ENCODE assay signal across 8 cellular contexts in genomic region chr16:21503574-21503920, GRCh38.
DNase-seq lines count a peak whose midpoint lies in the region; ATAC-seq, FAIRE-seq and TF ChIP-seq lines count a peak whose summit lies in the region.
"Not testable (repeated sequence)": the region's sequence is repeated elsewhere in the genome, so short reads cannot be mapped to it uniquely, and the experiment has no call there.

No MANE protein-coding gene starts in this region.

- H3K4me1 ChIP-seq in CD8-positive, alpha-beta T cell (ENCODE audit: insufficient read depth, low read length), result peaks cover 27% of the 10 kb centered on the region
- H3K4me1 ChIP-seq in KMS-11 (ENCODE audit: low read depth, poor library complexity, severe bottlenecking) (peaks cover 22% of the 10 kb centered on the region), HepG2 (ENCODE audit: insufficient read depth, low read length) (peaks cover 60% of the 10 kb centered on the region)
- H3K4me1 ChIP-seq in osteoblast (ENCODE audit: insufficient read depth, low read length), result not testable (repeated sequence)

- TF ChIP-seq CTCF in CD8-positive, alpha-beta T cell (IDR thresholded peaks at IDR 0.05); KMS-11 (conservative IDR thresholded peaks at IDR 0.05; ENCODE audit: low read depth, low read length); VCaP (conservative IDR thresholded peaks at IDR 0.05); chondrocyte (IDR thresholded peaks at IDR 0.05); HepG2 (CRISPR knock-in tag; IDR thresholded peaks at IDR 0.05); osteoblast (IDR thresholded peaks at IDR 0.05; ENCODE audit: extremely low read depth, low read depth, low read length): not testable (repeated sequence)

- not testable (repeated sequence) for H3K4me3 ChIP-seq in CD8-positive, alpha-beta T cell (ENCODE audit: low read depth, low read length); KMS-11 (IDR thresholded peaks at IDR 0.05; ENCODE audit: insufficient read depth, low read depth, low read length); HepG2 (replicated peaks in 1 of 3; ENCODE audit: insufficient read depth in 1 of 3, low read depth in 2 of 3, low read length in 3 of 3); osteoblast (ENCODE audit: insufficient read depth, low read length)

- H3K27me3 ChIP-seq in CD8-positive, alpha-beta T cell (ENCODE audit: insufficient read depth, low read length); KMS-11 (ENCODE audit: insufficient read depth, low read depth); HepG2 (ENCODE audit: control insufficient read depth in 1 of 2, insufficient read depth in 2 of 2, low read length in 2 of 2); osteoblast (ENCODE audit: insufficient read depth, low read length): not testable (repeated sequence)

- CTCF ChIA-PET in CD8-positive, alpha-beta T cell (lab: Charles Lee); HepG2 (lab: Yijun Ruan, JAX; ENCODE audit: low intra/inter-chr PET ratio, low total read pairs): not testable (repeated sequence)

- not testable (repeated sequence) for TF ChIP-seq RAD21 in HepG2 (CRISPR knock-in tag; IDR thresholded peaks at IDR 0.05)

- H3K36me3 Mint-ChIP-seq in CD8-positive, alpha-beta T cell; chondrocyte (ENCODE audit: low read depth): not testable (repeated sequence)
- H3K36me3 Mint-ChIP-seq in activated T-helper 2 cell treated with anti-CD3 and anti-CD28 coated beads, Interferon-gamma antibody, Interleukin-2, Interleukin-4, amounts not matched to agents 10 μg/mL and 5 μg/mL and 100 μg/mL, durations not matched to agents 14 hours and 24 hours and 36 hours (ENCODE audit: low read depth), result peaks cover 36% of the 10 kb centered on the region

- not testable (repeated sequence) for H3K9me3 ChIP-seq in CD8-positive, alpha-beta T cell (ENCODE audit: low read length); HepG2 (ENCODE audit: low read length); osteoblast (ENCODE audit: low read depth, low read length)

- intact Hi-C loops in CD8-positive, alpha-beta T cell (cut with DNase I, micrococcal nuclease); activated T-helper 2 cell treated with anti-CD3 and anti-CD28 coated beads, Interferon-gamma antibody, Interleukin-2, Interleukin-4, amounts not matched to agents 10 μg/mL and 5 μg/mL and 100 μg/mL, durations not matched to agents 14 hours and 24 hours and 36 hours (cut with micrococcal nuclease); HepG2 (cut with micrococcal nuclease; ENCODE audit: unreplicated experiment): not testable (repeated sequence)

- not testable (repeated sequence) for H3K27me3 Mint-ChIP-seq in CD8-positive, alpha-beta T cell (ENCODE audit: low read depth); activated T-helper 2 cell treated with anti-CD3 and anti-CD28 coated beads, Interferon-gamma antibody, Interleukin-2, Interleukin-4, amounts not matched to agents 10 μg/mL and 5 μg/mL and 100 μg/mL, durations not matched to agents 14 hours and 24 hours and 36 hours (ENCODE audit: low read depth); chondrocyte (ENCODE audit: low read depth)

- peak overlapping the region; percentile 66 for H3K27ac Mint-ChIP-seq in CD8-positive, alpha-beta T cell
- peak overlapping the region; percentile 75 for H3K27ac Mint-ChIP-seq in activated T-helper 2 cell treated with anti-CD3 and anti-CD28 coated beads, Interferon-gamma antibody, Interleukin-2, Interleukin-4, amounts not matched to agents 10 μg/mL and 5 μg/mL and 100 μg/mL, durations not matched to agents 14 hours and 24 hours and 36 hours
- peak overlapping the region; percentile 54 for H3K27ac Mint-ChIP-seq in chondrocyte (ENCODE audit: unreplicated experiment)

- BruUV-seq in HepG2 (replicated peaks; lab: Mats Ljungman, UMichigan), result not testable (repeated sequence)

- peak in 1 of 7 experiments; percentile 48 for DNase-seq in CD8-positive, alpha-beta T cell
- DNase-seq in activated T-helper 2 cell treated with anti-CD3 and anti-CD28 coated beads, Interferon-gamma antibody, Interleukin-2, Interleukin-4, amounts not matched to agents 10 μg/mL and 5 μg/mL and 100 μg/mL, durations not matched to agents 14 hours and 24 hours and 36 hours (ENCODE audit: low spot score); chondrocyte (ENCODE audit: low spot score); HepG2 (ENCODE audit: low spot score): not testable (repeated sequence)
- DNase-seq in osteoblast (ENCODE audit: insufficient read length, low spot score, missing footprints) (peak; percentile 8), superior temporal gyrus (ENCODE audit: extremely low spot score) (peak; percentile 8)

- in situ Hi-C loops in HepG2 (cut with HindIII; ENCODE audit: extremely low pct_ligation_motif_present, low pct_unique_long_range_greater_than_20kb), result not testable (repeated sequence)

- WGBS in HepG2 (ENCODE audit: low lambda C conversion rate), result 95% methylated on average over 6 of the region's 6 CpGs

- H3K4me1 Mint-ChIP-seq in CD8-positive, alpha-beta T cell (ENCODE audit: low read depth), result peaks cover 28% of the 10 kb centered on the region
- H3K4me1 Mint-ChIP-seq in activated T-helper 2 cell treated with anti-CD3 and anti-CD28 coated beads, Interferon-gamma antibody, Interleukin-2, Interleukin-4, amounts not matched to agents 10 μg/mL and 5 μg/mL and 100 μg/mL, durations not matched to agents 14 hours and 24 hours and 36 hours (ENCODE audit: low read depth), result peaks cover 26% of the 10 kb centered on the region
- H3K4me1 Mint-ChIP-seq in chondrocyte (ENCODE audit: low read depth), result peaks cover 21% of the 10 kb centered on the region

- FAIRE-seq in HepG2 (lab: Jason Lieb, UNC), result not testable (repeated sequence)

- not testable (repeated sequence) for H3K9ac ChIP-seq in KMS-11; HepG2 (ENCODE audit: insufficient read depth, low read depth, low read length)

- POLR2A ChIA-PET in CD8-positive, alpha-beta T cell (lab: Charles Lee), result interaction anchor here (1.4 kb wide), 1 partner anchor 345 kb away, joined by 3 read pairs; the partner anchor contains the start of gene LDAF1
- POLR2A ChIA-PET in HepG2 (lab: Yijun Ruan, JAX), result interaction anchor here (0.7 kb wide), 1 partner anchor 134 kb away, joined by 3 read pairs; no protein-coding TSS in a partner anchor

- H3K27ac ChIP-seq in CD8-positive, alpha-beta T cell (ENCODE audit: low read depth, low read length); KMS-11; HepG2 (ENCODE audit: extremely low read length, insufficient read depth, low read length); osteoblast (ENCODE audit: low read depth, low read length): not testable (repeated sequence)
- H3K27ac ChIP-seq in VCaP, result peak overlapping the region; percentile 58

- not testable (repeated sequence) for H2AFZ ChIP-seq in KMS-11 (ENCODE audit: low read depth); HepG2 (ENCODE audit: low read length); osteoblast (ENCODE audit: low read length)

- not testable (repeated sequence) for TF ChIP-seq POLR2A in HepG2 (IDR thresholded peaks at IDR 0.05; ENCODE audit: insufficient read depth in 1 of 2, low read depth in 2 of 2, low read length in 2 of 2)

- TF ChIP-seq EP300 in HepG2 (IDR thresholded peaks at IDR 0.05; ENCODE audit: low read depth in 2 of 2, low read length in 2 of 2); HepG2 (CRISPR knock-in tag; IDR thresholded peaks at IDR 0.05; ENCODE audit: borderline replicate concordance): not testable (repeated sequence)

- peak overlapping the region; percentile 92 for H3K4me3 Mint-ChIP-seq in CD8-positive, alpha-beta T cell
- H3K4me3 Mint-ChIP-seq in activated T-helper 2 cell treated with anti-CD3 and anti-CD28 coated beads, Interferon-gamma antibody, Interleukin-2, Interleukin-4, amounts not matched to agents 10 μg/mL and 5 μg/mL and 100 μg/mL, durations not matched to agents 14 hours and 24 hours and 36 hours (ENCODE audit: low read depth), result peak overlapping the region; percentile 26
- not testable (repeated sequence) for H3K4me3 Mint-ChIP-seq in chondrocyte (ENCODE audit: unreplicated experiment)

- H3K4me2 ChIP-seq in KMS-11, result 0 out of 2 replicates have a peak overlapping the region, but pooled peaks have one; percentile 82
- not testable (repeated sequence) for H3K4me2 ChIP-seq in HepG2 (ENCODE audit: low read depth, low read length); osteoblast (ENCODE audit: insufficient read depth, low read length)

- H4K20me1 ChIP-seq in KMS-11 (ENCODE audit: insufficient read depth) (peaks cover 19% of the 10 kb centered on the region), HepG2 (ENCODE audit: insufficient read depth, low read length) (peaks cover 39% of the 10 kb centered on the region)
- H4K20me1 ChIP-seq in osteoblast (ENCODE audit: insufficient read depth, low read length), result not testable (repeated sequence)

- peaks cover 57% of the 10 kb centered on the region for H3K79me2 ChIP-seq in KMS-11 (ENCODE audit: insufficient read depth, low read depth)
- peaks cover 66% of the 10 kb centered on the region for H3K79me2 ChIP-seq in HepG2 (ENCODE audit: insufficient read depth, low read length)
- peaks cover 53% of the 10 kb centered on the region for H3K79me2 ChIP-seq in osteoblast (ENCODE audit: insufficient read depth, low read length)

- not testable (repeated sequence) for H3K36me3 ChIP-seq in CD8-positive, alpha-beta T cell (ENCODE audit: insufficient read depth, low read length); KMS-11 (ENCODE audit: insufficient read depth); osteoblast (ENCODE audit: insufficient read depth, low read length)
- peaks cover 11 to 21% of the 10 kb centered on the region in 2 experiments; a peak in 4 of 5 replicates for H3K36me3 ChIP-seq in HepG2 (replicated peaks in 1 of 2; ENCODE audit: control insufficient read depth in 1 of 2, insufficient read depth in 2 of 2, low read length in 2 of 2)

- H3K9me3 Mint-ChIP-seq in CD8-positive, alpha-beta T cell; activated T-helper 2 cell treated with anti-CD3 and anti-CD28 coated beads, Interferon-gamma antibody, Interleukin-2, Interleukin-4, amounts not matched to agents 10 μg/mL and 5 μg/mL and 100 μg/mL, durations not matched to agents 14 hours and 24 hours and 36 hours; chondrocyte (ENCODE audit: low read depth): not testable (repeated sequence)

- ATAC-seq in CD8-positive, alpha-beta T cell; HepG2: not testable (repeated sequence)

TF ChIP-seq in HepG2, 621 proteins besides CTCF, POLR2A, EP300 and RAD21 (continues in another document):
- TF ChIP-seq BRD4 (CRISPR knock-in tag; IDR thresholded peaks at IDR 0.05), result peak; percentile 34; the same call in 1 of the 2 replicates
